Comparison of ENCODE assay signal across 10 cellular contexts in genomic region chr22:38490915-38491314, GRCh38. TPM values are rescaled to one million over a fixed set of nuclear protein-coding genes. Genes with fewer than 3 reads are reported as not detected.
DNase-seq lines count a peak whose midpoint lies in the region; ATAC-seq and TF ChIP-seq lines count a peak whose summit lies in the region.
"Had no signal": no experiment of that assay in that cellular context is flagged by ENCODE, and none has a peak within 500 bp of the region (broad histone marks: within the 10 kb centered on the region; RNA-seq: fewer than 3 reads in every experiment).

No MANE protein-coding gene starts in this region.

- no peak overlapping the region for H3K4me3 ChIP-seq in colonic mucosa

- H3K27me3 Mint-ChIP-seq in activated naive CD4-positive, alpha-beta T cell treated with anti-CD3 and anti-CD28 coated beads for 36 hours (ENCODE audit: low read depth) = no peaks in the 10 kb centered on the region

- H3K4me3 Mint-ChIP-seq in activated naive CD4-positive, alpha-beta T cell treated with anti-CD3 and anti-CD28 coated beads for 36 hours = no peak overlapping the region

- H3K9me3 ChIP-seq in colonic mucosa = no peaks in the 10 kb centered on the region
- H3K9me3 ChIP-seq: Caco-2 had no signal

- peaks cover 70% of the 10 kb centered on the region for H3K4me1 Mint-ChIP-seq in activated naive CD4-positive, alpha-beta T cell treated with anti-CD3 and anti-CD28 coated beads for 36 hours (ENCODE audit: low read depth)

- H3K27ac ChIP-seq in colonic mucosa = peak overlapping the region; percentile 33

- H3K36me3 ChIP-seq in colonic mucosa = peaks cover 75% of the 10 kb centered on the region

- no peak for ATAC-seq in HG02623 (IDR thresholded peaks at IDR 0.05; ENCODE audit: unreplicated experiment)

- CTCF ChIA-PET in activated naive CD4-positive, alpha-beta T cell treated with anti-CD3 and anti-CD28 coated beads for 36 hours (lab: Charles Lee) = interaction anchor here (0.9 to 1.3 kb wide), 3 partner anchors 11 to 585 kb away, joined by 3 to 4 read pairs (median 3); partner anchors contain the start of gene MICALL1

- H3K27me3 ChIP-seq in colonic mucosa = no peaks in the 10 kb centered on the region

- intact Hi-C loops in activated naive CD4-positive, alpha-beta T cell treated with anti-CD3 and anti-CD28 coated beads for 36 hours (cut with micrococcal nuclease) = loop anchor here (1.0 kb wide), 1 partner anchor 11 kb away; no protein-coding TSS in a partner anchor
- intact Hi-C loops in colonic mucosa (cut with DNase I) = no loop called here

- peak overlapping the region; percentile 87 for H3K27ac Mint-ChIP-seq in activated naive CD4-positive, alpha-beta T cell treated with anti-CD3 and anti-CD28 coated beads for 36 hours

- no peak for DNase-seq in activated naive CD4-positive, alpha-beta T cell treated with anti-CD3 and anti-CD28 coated beads for 36 hours
- no peak for DNase-seq in activated naive CD4-positive, alpha-beta T cell treated with anti-CD3 and anti-CD28 coated beads, Interleukin-2, amount 50 U/mL, for 16 hours
- DNase-seq in colonic mucosa (peak; percentile 82), midbrain (lab: John Stamatoyannopoulos, UW) (peak; percentile 68), ureter (ENCODE audit: low spot score) (peak; percentile 70), SIG-M5 (lab: John Stamatoyannopoulos, UW) (no peak), HK-2 (ENCODE audit: unreplicated experiment) (no peak)
- DNase-seq: Caco-2 had no signal

- no peak for TF ChIP-seq CTCF in colonic mucosa (IDR thresholded peaks at IDR 0.05)

- no peaks in the 10 kb centered on the region for H3K4me1 ChIP-seq in colonic mucosa
- H3K4me1 ChIP-seq: Caco-2 had no signal

- H3K9me3 Mint-ChIP-seq in activated naive CD4-positive, alpha-beta T cell treated with anti-CD3 and anti-CD28 coated beads for 36 hours = no peaks in the 10 kb centered on the region

- H3K9ac ChIP-seq in colonic mucosa (ENCODE audit: low read depth in 2 of 2, low read length in 2 of 2) = no peak overlapping the region

- H3K36me3 Mint-ChIP-seq in activated naive CD4-positive, alpha-beta T cell treated with anti-CD3 and anti-CD28 coated beads for 36 hours (ENCODE audit: low read depth) = peaks cover 75% of the 10 kb centered on the region

RNA-seq across cellular contexts. Expression of gene DDX17, which starts 15.2 kb away (rescaled TPM):
- total RNA-seq in activated naive CD4-positive, alpha-beta T cell treated with anti-CD3 and anti-CD28 coated beads for 36 hours = 100 to 1,000 TPM; 319 to 341 TPM
- total RNA-seq in colonic mucosa (100 to 1,000 TPM; 333 to 359 TPM), ureter (593 TPM)

RNA-seq across cellular contexts. Expression of gene KDELR3, which starts 23.0 kb away (rescaled TPM):
- total RNA-seq in activated naive CD4-positive, alpha-beta T cell treated with anti-CD3 and anti-CD28 coated beads for 36 hours = under 1 TPM; 0.57 to 0.77 TPM
- total RNA-seq in colonic mucosa = 10 to 100 TPM; 26.7 to 29.1 TPM
- total RNA-seq in ureter = 7.5 TPM
- total RNA-seq: OCI-LY7 had no signal

RNA-seq across cellular contexts. Expression of gene KCNJ4, which starts 35.9 kb away (rescaled TPM):
- not detected for total RNA-seq in activated naive CD4-positive, alpha-beta T cell treated with anti-CD3 and anti-CD28 coated beads for 36 hours
- total RNA-seq in colonic mucosa (not detected), ureter (not detected)
- total RNA-seq: OCI-LY7 had no signal

Comparison
In these comparisons a context has a peak if more than half of its experiments do, and no peak if none do; other contexts are left out.
1. DNase-seq: peak in colonic mucosa (single experiment), midbrain (single experiment) and ureter (single experiment); none in activated naive CD4-positive, alpha-beta T cell treated with anti-CD3 and anti-CD28 coated beads for 36 hours (single experiment), activated naive CD4-positive, alpha-beta T cell treated with anti-CD3 and anti-CD28 coated beads, Interleukin-2, amount 50 U/mL, for 16 hours (single experiment), SIG-M5 (single experiment) and HK-2 (single experiment).